Comparison of ENCODE assay signal across 19 cellular contexts in the genomic region with DNA sequence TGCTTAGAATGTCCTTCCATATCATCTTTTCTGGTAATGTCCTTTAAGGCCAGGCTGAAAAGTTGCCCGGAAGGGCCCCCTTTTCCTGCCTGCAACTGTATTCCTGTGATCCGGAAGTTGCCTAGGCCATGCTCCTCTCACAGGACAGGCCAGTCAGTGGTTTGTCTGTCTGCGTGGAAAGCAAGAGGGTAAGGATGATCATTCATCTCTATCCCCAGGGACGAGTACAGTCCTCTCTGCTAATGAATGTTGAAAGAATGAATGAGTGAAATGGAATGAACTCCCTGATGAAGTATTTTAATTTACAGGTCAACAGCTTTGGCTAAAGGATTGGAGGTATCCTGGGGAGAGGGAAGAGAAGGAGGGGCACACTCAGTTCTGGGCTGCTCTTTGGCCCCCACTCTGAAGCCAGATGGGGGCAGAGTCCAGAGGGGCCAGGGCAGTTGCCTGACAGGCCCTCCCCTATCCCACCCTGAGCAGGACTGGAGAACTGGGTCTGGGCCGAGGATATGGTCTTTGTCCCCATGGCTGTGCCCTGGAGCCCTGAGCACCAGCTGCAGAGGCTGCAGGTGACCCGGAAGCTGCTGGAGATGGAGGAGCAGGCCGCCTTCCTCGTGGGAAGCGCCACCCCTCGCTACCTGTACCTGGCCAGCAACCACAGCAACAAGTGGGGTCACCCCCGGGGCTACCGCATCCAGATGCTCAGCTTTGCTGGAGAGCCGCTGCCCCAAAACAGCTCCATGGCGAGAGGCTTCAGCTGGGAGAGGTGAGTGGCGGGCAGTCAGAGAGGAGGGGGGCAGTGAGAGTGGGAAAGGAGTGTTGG. TPM values are rescaled to one million over a fixed set of nuclear protein-coding genes. Genes with fewer than 3 reads are reported as not detected.
DNase-seq lines count a peak whose midpoint lies in the region; ATAC-seq, FAIRE-seq and TF ChIP-seq lines count a peak whose summit lies in the region.
"Had no signal": no experiment of that assay in that cellular context is flagged by ENCODE, and none has a peak within 500 bp of the region (broad histone marks: within the 10 kb centered on the region; RNA-seq: fewer than 3 reads in every experiment).

No MANE protein-coding gene starts in this region.

- H3K27ac ChIP-seq in kidney (ENCODE audit: low read depth in 2 of 2, low read length in 2 of 2), result no peak overlapping the region
- peak overlapping the region; percentile 98 for H3K27ac ChIP-seq in stomach smooth muscle (ENCODE audit: low read length)
- H3K27ac ChIP-seq: pancreas, SJSA1 had no signal

- TF ChIP-seq CTCF in kidney (IDR thresholded peaks at IDR 0.05; ENCODE audit: borderline replicate concordance, extremely low read depth, insufficient read depth), result no peak

- DNase-seq in adipocyte (ENCODE audit: low read depth) (no peak), kidney (peak; percentile 38)
- DNase-seq: adrenal gland; central memory CD4-positive, alpha-beta T cell; effector memory CD8-positive, alpha-beta T cell; GDM1; NCI-H2081; NCI-H524 treated with DMSO at 0.1 percent for 48 hours; OCI-M1; stimulated activated naive CD4-positive, alpha-beta T cell treated with Interleukin-2 at 50 U/mL for 16 hours had no signal

- H3K36me3 ChIP-seq in adipocyte (ENCODE audit: control insufficient read depth, insufficient read depth, low read length, severe bottlenecking), result peaks cover 54% of the 10 kb centered on the region
- no peaks in the 10 kb centered on the region for H3K36me3 ChIP-seq in kidney (ENCODE audit: control insufficient read depth in 1 of 2, insufficient read depth in 2 of 2, low read length in 2 of 2)
- H3K36me3 ChIP-seq in stomach smooth muscle (ENCODE audit: control insufficient read depth in 2 of 2, insufficient read depth in 2 of 2, low read length in 2 of 2), result peaks cover 9 to 25% of the 10 kb centered on the region in 2 donors
- H3K36me3 ChIP-seq: adrenal gland, pancreas, SJSA1 had no signal

- peaks cover 34% of the 10 kb centered on the region for H3K4me1 ChIP-seq in adipocyte (ENCODE audit: control insufficient read depth, insufficient read depth, low read length)
- H3K4me1 ChIP-seq in kidney (ENCODE audit: control insufficient read depth in 1 of 2, insufficient read depth in 1 of 2, low read depth in 1 of 2, low read length in 2 of 2), result peaks cover 9 to 23% of the 10 kb centered on the region in 2 donors
- peaks cover 52% of the 10 kb centered on the region for H3K4me1 ChIP-seq in stomach smooth muscle (ENCODE audit: control insufficient read depth, insufficient read depth, low read length)
- H3K4me1 ChIP-seq: pancreas, SJSA1 had no signal

- peak overlapping the region; percentile 87 for H3K4me3 ChIP-seq in adipocyte (ENCODE audit: low read length)
- H3K4me3 ChIP-seq in kidney (ENCODE audit: low read length in 2 of 2), result peak overlapping the region; percentile 44 to 61
- peak overlapping the region; percentile 89 to 93 for H3K4me3 ChIP-seq in stomach smooth muscle (ENCODE audit: low read length in 2 of 2)
- H3K4me3 ChIP-seq: pancreas, SJSA1 had no signal

- no peak for FAIRE-seq in kidney (lab: Jason Lieb, UNC)
- FAIRE-seq: GM12891, pancreas had no signal

- intact Hi-C loops in kidney (cut with DNase I), result no loop called here

- H3K27me3 ChIP-seq in adipocyte (replicated peaks; ENCODE audit: control insufficient read depth, insufficient read depth, low read length) (no peaks in the 10 kb centered on the region), stomach smooth muscle (ENCODE audit: control insufficient read depth in 1 of 2, insufficient read depth in 2 of 2, low read length in 2 of 2) (no peaks in the 10 kb centered on the region)
- H3K27me3 ChIP-seq: adrenal gland, pancreas had no signal

- peak overlapping the region; percentile 90 for H3K9ac ChIP-seq in adipocyte (ENCODE audit: low read length)
- H3K9ac ChIP-seq in kidney (ENCODE audit: low read length in 2 of 2), result no peak overlapping the region
- peak overlapping the region; percentile 86 to 97 for H3K9ac ChIP-seq in stomach smooth muscle (ENCODE audit: low read length in 2 of 2)

- H3K9me3 ChIP-seq in adipocyte (ENCODE audit: control insufficient read depth, low read length), result no peaks in the 10 kb centered on the region
- H3K9me3 ChIP-seq in kidney (ENCODE audit: control insufficient read depth in 1 of 2, low read length in 2 of 2), result no peaks in the 10 kb centered on the region
- no peaks in the 10 kb centered on the region for H3K9me3 ChIP-seq in stomach smooth muscle (ENCODE audit: control insufficient read depth in 2 of 2, low read length in 2 of 2)
- H3K9me3 ChIP-seq: adrenal gland, pancreas, SJSA1 had no signal

- ATAC-seq in GM18867 (IDR thresholded peaks at IDR 0.05; ENCODE audit: unreplicated experiment) (no peak), GM19023 (IDR thresholded peaks at IDR 0.05; ENCODE audit: unreplicated experiment) (no peak), HG03139 (IDR thresholded peaks at IDR 0.05; ENCODE audit: unreplicated experiment) (no peak)
- ATAC-seq: activated T-helper 17 cell treated with anti-CD3 and anti-CD28 coated beads, Interleukin-2, amount 50 U/mL, for 72 hours; effector memory CD8-positive, alpha-beta T cell had no signal

RNA-seq across cellular contexts. Expression of a gene that starts 3.2 kb away (rescaled TPM):
- 40.6 TPM for total RNA-seq in kidney
- polyA plus RNA-seq in kidney (ENCODE audit: insufficient read depth, low read depth, low replicate concordance), result 15.1 TPM
- total RNA-seq: SJSA1 had no signal

RNA-seq across cellular contexts. Expression of a gene that starts 9.8 kb away (rescaled TPM):
- total RNA-seq in kidney, result 1.2 TPM
- polyA plus RNA-seq in kidney (ENCODE audit: insufficient read depth, low read depth, low replicate concordance), result 0.58 TPM

RNA-seq across cellular contexts. Expression of a gene that starts 21.0 kb away (rescaled TPM):
- total RNA-seq in kidney, result 115 TPM
- 60.3 TPM for polyA plus RNA-seq in kidney (ENCODE audit: insufficient read depth, low read depth, low replicate concordance)

RNA-seq across cellular contexts. Expression of a gene that starts 30.1 kb away (rescaled TPM):
- 95.1 TPM for total RNA-seq in kidney
- 65.9 TPM for polyA plus RNA-seq in kidney (ENCODE audit: insufficient read depth, low read depth, low replicate concordance)

RNA-seq across cellular contexts. Expression of a gene that starts 46.4 kb away (rescaled TPM):
- 0.16 TPM for total RNA-seq in kidney
- polyA plus RNA-seq in kidney (ENCODE audit: insufficient read depth, low read depth, low replicate concordance), result 10.5 TPM
- total RNA-seq: activated T-helper 17 cell treated with anti-CD3 and anti-CD28 coated beads, Interleukin-2, amount 50 U/mL, for 72 hours; fibroblast of villous mesenchyme; SJSA1 had no signal

Comparison
In these comparisons a context has a peak if more than half of its experiments do, and no peak if none do; other contexts are left out.
1. H3K9ac ChIP-seq: peak in adipocyte (single experiment) and stomach smooth muscle (2 of 2); none in kidney (0 of 2).
2. Peak in every context shown above with its lines, with median percentiles within 50 percentile points of each other: H3K4me3 ChIP-seq.